ENCODE assay signal across 21 cellular contexts in genomic region chr15:85947936-85948335, GRCh38.
"Had no signal": no experiment of that assay in that cellular context is flagged by ENCODE, and none has a peak within 500 bp of the region (broad histone marks: within the 10 kb centered on the region; RNA-seq: fewer than 3 reads in every experiment).

No MANE protein-coding gene starts in this region.

- DNase-seq: effector CD8-positive, alpha-beta T cell; endodermal cell; foreskin fibroblast; gastrocnemius medialis; head of caudate nucleus; left ventricle myocardium superior; lower lobe of right lung; naive thymus-derived CD8-positive, alpha-beta T cell; nephron progenitor cell; nucleus accumbens; stimulated activated CD4-positive, alpha-beta T cell treated with anti-CD3 and anti-CD28 coated beads, Interleukin-12 subunit alpha, Interleukin-12 subunit beta, amount 100 ng/mL, for 4 hours; stimulated activated CD4-positive, alpha-beta T cell treated with anti-CD3 and anti-CD28 coated beads, Interleukin-1b, Interleukin-23, amount 100 ng/mL, for 48 hours; stimulated activated CD4-positive, alpha-beta T cell treated with anti-CD3 and anti-CD28 coated beads, Interleukin-4, amount 100 ng/mL, for 1 hour; stimulated activated CD8-positive, alpha-beta memory T cell treated with anti-CD3 and anti-CD28 coated beads, Interleukin-4, amount 100 ng/mL, for 48 hours; stimulated activated naive CD4-positive, alpha-beta T cell; stimulated activated naive CD8-positive, alpha-beta T cell treated with anti-CD3 and anti-CD28 coated beads, Interleukin-15, amount 100 ng/mL, for 72 hours; transverse colon; upper lobe of right lung had no signal

- FAIRE-seq: keratinocyte had no signal

- ATAC-seq: esophagus mucosa; gastrocnemius medialis; left ventricle myocardium superior; lower lobe of right lung; naive thymus-derived CD8-positive, alpha-beta T cell; sciatic nerve; stimulated activated naive CD8-positive, alpha-beta T cell treated with anti-CD3 and anti-CD28 coated beads, Interleukin-15, amount 100 ng/mL, for 72 hours; upper lobe of right lung had no signal
